8 cellular contexts compared by ENCODE assay signal in genomic region chr1:225652726-225653462, GRCh38. TPM values are rescaled to one million over a fixed set of nuclear protein-coding genes. Genes with fewer than 3 reads are reported as not detected.
DNase-seq lines count a peak whose midpoint lies in the region; ATAC-seq and TF ChIP-seq lines count a peak whose summit lies in the region.

ENAH (minus strand) TSS chr1:225653123; CDS start chr1:225652690, 433 bp downstream.

- H2AFZ ChIP-seq in GM23248 = peak within 1 kb of the TSS; percentile 60
- H2AFZ ChIP-seq in mammary epithelial cell (ENCODE audit: low read depth, low read length) = peak within 1 kb of the TSS; percentile 91

- no TSS peak for BruUV-seq in mammary epithelial cell (replicated peaks; lab: Mats Ljungman, UMichigan)

- no peaks in the 10 kb centered on the region for H3K36me3 ChIP-seq in GM23248 (ENCODE audit: low read depth)
- H3K36me3 ChIP-seq in mammary epithelial cell (ENCODE audit: insufficient read depth, low read length) = no peaks in the 10 kb centered on the region

- H3K79me2 ChIP-seq in GM23248 (ENCODE audit: insufficient read depth) (peaks cover 49% of the 10 kb centered on the region), mammary epithelial cell (ENCODE audit: insufficient read depth, low read length) (peaks cover 48% of the 10 kb centered on the region)

- peaks cover 68% of the 10 kb centered on the region for H3K27me3 Mint-ChIP-seq in T-helper 2 cell treated with Interferon-gamma antibody and Interleukin-4, amounts not matched to agents 5 μg/mL and 100 μg/mL, for 36 hours (ENCODE audit: low read depth)

- H3K9me3 Mint-ChIP-seq in T-helper 2 cell treated with Interferon-gamma antibody and Interleukin-4, amounts not matched to agents 5 μg/mL and 100 μg/mL, for 36 hours = no peaks in the 10 kb centered on the region

- H3K9me3 ChIP-seq in GM23248 (ENCODE audit: low read depth) = no peaks in the 10 kb centered on the region
- no peaks in the 10 kb centered on the region for H3K9me3 ChIP-seq in mammary epithelial cell (replicated peaks; ENCODE audit: insufficient read depth, low read length)
- H3K9me3 ChIP-seq in iPS-18c (ENCODE audit: control insufficient read depth, insufficient read depth, low read length) = no peaks in the 10 kb centered on the region

- dilution Hi-C loops in mammary epithelial cell (cut with HindIII; ENCODE audit: low sequenced_read_pairs) = no loop called here

- no peaks in the 10 kb centered on the region for H3K9me2 ChIP-seq in GM23248 (ENCODE audit: insufficient read depth)

- CTCF ChIA-PET in mammary epithelial cell (lab: Charles Lee; ENCODE audit: low non-redundant PET) = no interaction called here

- no peaks in the 10 kb centered on the region for H3K36me3 Mint-ChIP-seq in T-helper 2 cell treated with Interferon-gamma antibody and Interleukin-4, amounts not matched to agents 5 μg/mL and 100 μg/mL, for 36 hours (ENCODE audit: low read depth)

- H3K4me2 ChIP-seq in GM23248 (ENCODE audit: unreplicated experiment) (peak within 1 kb of the TSS; percentile 89), mammary epithelial cell (ENCODE audit: insufficient read depth, low read depth, low read length) (peak within 1 kb of the TSS; percentile 98)

- H3K4me1 Mint-ChIP-seq in T-helper 2 cell treated with Interferon-gamma antibody and Interleukin-4, amounts not matched to agents 5 μg/mL and 100 μg/mL, for 36 hours (ENCODE audit: low read depth) = peaks cover 10% of the 10 kb centered on the region

- H3K4me3 ChIP-seq in GM23248 (peak within 1 kb of the TSS; percentile 97), mammary epithelial cell (replicated peaks in 1 of 3; ENCODE audit: insufficient read depth in 1 of 3, low read depth in 2 of 3, low read length in 3 of 3) (peak within 1 kb of the TSS; percentile 81 to 99 (median 89)), iPS-18c (ENCODE audit: insufficient read depth, low read depth, low read length) (peak within 1 kb of the TSS; percentile 95)

- intact Hi-C loops in mammary epithelial cell (cut with micrococcal nuclease) = loop anchor here (1.0 to 10.0 kb wide), 5 partner anchors 51 to 322 kb away; no protein-coding TSS in a partner anchor
- intact Hi-C loops in sciatic nerve (cut with DNase I) = no loop called here

- H4K20me1 ChIP-seq in GM23248 (ENCODE audit: insufficient read depth) = no peaks in the 10 kb centered on the region
- no peaks in the 10 kb centered on the region for H4K20me1 ChIP-seq in mammary epithelial cell (ENCODE audit: insufficient read depth, low read length)

- TF ChIP-seq CTCF in mammary epithelial cell (conservative IDR thresholded peaks at IDR 0.05 in 1 of 2, IDR thresholded peaks at IDR 0.05 in 1 of 2; ENCODE audit: extremely low read depth in 1 of 2, insufficient read depth in 1 of 2, low read depth in 1 of 2, low read length in 2 of 2) = no peak

- ATAC-seq in sciatic nerve = peak; percentile 86

- peaks cover 63% of the 10 kb centered on the region for H3F3A ChIP-seq in GM23248 (ENCODE audit: insufficient read depth)

- H3K27ac Mint-ChIP-seq in T-helper 2 cell treated with Interferon-gamma antibody and Interleukin-4, amounts not matched to agents 5 μg/mL and 100 μg/mL, for 36 hours = no peak within 1 kb of the TSS

- peak within 1 kb of the TSS; percentile 94 for H3K27ac ChIP-seq in GM23248
- peak within 1 kb of the TSS; percentile 83 for H3K27ac ChIP-seq in mammary epithelial cell (ENCODE audit: insufficient read depth, low read depth, low read length)

- H3K27me3 ChIP-seq in GM23248 (replicated peaks; ENCODE audit: insufficient read depth) (no peaks in the 10 kb centered on the region), mammary epithelial cell (ENCODE audit: insufficient read depth, low read length) (no peaks in the 10 kb centered on the region)

- in situ Hi-C loops in GM23248 (cut with MboI) = no loop called here
- in situ Hi-C loops in mammary epithelial cell (cut with MboI; ENCODE audit: low sequenced_read_pairs in 2 of 2) = loop anchor here in 1 of 2 donors (25.0 kb wide), 1 partner anchor 109 kb away; no protein-coding TSS in a partner anchor

- H3K4me1 ChIP-seq in GM23248 (ENCODE audit: insufficient read depth) = peaks cover 65% of the 10 kb centered on the region
- peaks cover 33% of the 10 kb centered on the region for H3K4me1 ChIP-seq in mammary epithelial cell (ENCODE audit: insufficient read depth, low read length)

- H3K9ac ChIP-seq in GM23248 = peak within 1 kb of the TSS; percentile 96
- H3K9ac ChIP-seq in mammary epithelial cell (ENCODE audit: insufficient read depth, low read length) = peak within 1 kb of the TSS; percentile 96

- 2% methylated on average over 9 to 63 of the region's 90 CpGs for WGBS in GM23248 (ENCODE audit: low coverage in 1 of 2, low lambda C conversion rate in 2 of 2, missing lambda C conversion rate in 2 of 2), 2 experiments
- no CpG with 5 or more reads among the region's 90 CpGs for WGBS in mammary epithelial cell (ENCODE audit: low coverage, missing lambda C conversion rate)

- peak within 1 kb of the TSS; percentile 85 for H3K4me3 Mint-ChIP-seq in T-helper 2 cell treated with Interferon-gamma antibody and Interleukin-4, amounts not matched to agents 5 μg/mL and 100 μg/mL, for 36 hours

- DNase-seq in COLO829 (ENCODE audit: low spot score) = peak; percentile 66
- peak; percentile 93 for DNase-seq in GM23248
- DNase-seq in NCI-H128 (lab: John Stamatoyannopoulos, UW; ENCODE audit: unreplicated experiment) = peak; percentile 87
- peak; percentile 30 for DNase-seq in T-helper 2 cell treated with Interferon-gamma antibody and Interleukin-4, amounts not matched to agents 5 μg/mL and 100 μg/mL, for 36 hours (ENCODE audit: low spot score)
- peak; percentile 76 for DNase-seq in mammary epithelial cell
- peak; percentile 86 for DNase-seq in sciatic nerve (ENCODE audit: low spot score)
- no peak for DNase-seq in cortex of kidney (lab: John Stamatoyannopoulos, UW)

RNA-seq across cellular contexts. Expression of gene ENAH, which starts in this region (rescaled TPM):
- total RNA-seq in GM23248 (2014; rRNA removed; shearing (Covaris generic)) = 113 and 125 TPM in 2 replicates
- polyA plus RNA-seq in GM23248 (2016; fragmentation: Nextera tagmentation; extraction: Ambion mirVana) = 35.5 and 40.1 TPM in 2 replicates
- 100 to 1,000 TPM; 109 to 117 TPM for total RNA-seq in mammary epithelial cell
- 37.1 TPM for polyA plus RNA-seq in mammary epithelial cell
- 48.6 TPM for polyA minus RNA-seq in mammary epithelial cell
- 80.8 TPM for total RNA-seq in sciatic nerve
